28 cellular contexts compared by ENCODE assay signal in the genomic region with DNA sequence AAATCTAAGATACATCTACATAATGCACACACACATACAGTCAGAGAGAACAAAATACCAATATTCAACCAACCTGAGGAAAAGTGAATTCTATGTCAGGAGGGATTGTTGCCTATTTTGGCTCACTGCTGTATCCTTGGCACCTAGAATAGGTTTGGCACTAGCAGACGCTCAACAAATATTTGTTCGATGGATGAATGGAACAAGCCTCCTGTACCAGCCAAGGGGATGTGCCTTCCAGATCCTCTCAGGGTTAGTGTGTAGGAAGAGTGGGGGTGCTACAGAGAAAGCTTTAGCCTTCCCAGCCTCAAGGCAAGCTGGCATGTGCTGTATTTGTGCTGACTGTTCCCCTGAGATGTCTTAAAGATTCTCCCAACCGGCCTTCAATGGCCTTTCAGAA. TPM values are rescaled to one million over a fixed set of nuclear protein-coding genes. Genes with fewer than 3 reads are reported as not detected.
DNase-seq lines count a peak whose midpoint lies in the region; ATAC-seq, FAIRE-seq and TF ChIP-seq lines count a peak whose summit lies in the region.
"Had no signal": no experiment of that assay in that cellular context is flagged by ENCODE, and none has a peak within 500 bp of the region (broad histone marks: within the 10 kb centered on the region; RNA-seq: fewer than 3 reads in every experiment).

No MANE protein-coding gene starts in this region.

- intact Hi-C loops in body of pancreas (cut with DNase I) = no loop called here

- no peaks in the 10 kb centered on the region for H3K9me3 ChIP-seq in body of pancreas
- H3K9me3 ChIP-seq: HAP-1, right atrium auricular region, transverse colon had no signal

- H3K27ac ChIP-seq in 22Rv1 (0 out of 2 replicates have a peak overlapping the region, but pooled peaks have one; percentile 1), body of pancreas (peak overlapping the region in 1 of 4 donors; percentile 13)
- H3K27ac ChIP-seq: cardiac muscle cell, right atrium auricular region, transverse colon had no signal

- TF ChIP-seq POLR2A in body of pancreas (IDR thresholded peaks at IDR 0.05) = no peak
- TF ChIP-seq POLR2A in H54 (IDR thresholded peaks at IDR 0.05; ENCODE audit: low read depth, low read length) = no peak

- no peaks in the 10 kb centered on the region for H3K36me3 ChIP-seq in body of pancreas (replicated peaks in 1 of 2; ENCODE audit: insufficient read depth in 1 of 2, low read depth in 2 of 2)
- H3K36me3 ChIP-seq: cardiac muscle cell, HAP-1, right atrium auricular region, transverse colon had no signal

- ATAC-seq in body of pancreas (peak; percentile 90), HG02973 (IDR thresholded peaks at IDR 0.05; ENCODE audit: unreplicated experiment) (no peak)
- ATAC-seq: activated CD4-positive, alpha-beta T cell treated with anti-CD3 and anti-CD28 coated beads for 36 hours; Right ventricle myocardium inferior had no signal

- TF ChIP-seq CTCF in 22Rv1 (IDR thresholded peaks at IDR 0.05) (no peak), body of pancreas (IDR thresholded peaks at IDR 0.05) (no peak)

- 18 to 25% methylated on average over 3 of the region's 3 CpGs for WGBS in body of pancreas, 2 donors

- peaks cover 8% of the 10 kb centered on the region for H3K4me1 ChIP-seq in body of pancreas
- H3K4me1 ChIP-seq: HAP-1, right atrium auricular region, transverse colon had no signal

- no peak overlapping the region for H3K4me3 ChIP-seq in body of pancreas
- H3K4me3 ChIP-seq: cardiac muscle cell, HAP-1, right atrium auricular region, transverse colon had no signal

- no peak for FAIRE-seq in H54 (lab: Jason Lieb, UNC)
- FAIRE-seq: endothelial cell of umbilical vein had no signal

- no peaks in the 10 kb centered on the region for H3K27me3 ChIP-seq in body of pancreas
- H3K27me3 ChIP-seq: cardiac muscle cell, right atrium auricular region, transverse colon had no signal

- DNase-seq in DMS79 treated with DMSO at 0.1 percent for 48 hours (lab: John Stamatoyannopoulos, UW) (peak; percentile 89), NCI-H2196 (lab: John Stamatoyannopoulos, UW; ENCODE audit: unreplicated experiment) (peak; percentile 76), body of pancreas (peak; percentile 45 to 73 (median 62)), H54 (ENCODE audit: insufficient read length, low spot score) (no peak)
- DNase-seq in effector CD4-positive, alpha-beta T cell = no peak
- DNase-seq in stimulated activated CD4-positive, alpha-beta T cell treated with anti-CD3 and anti-CD28 coated beads, Interleukin-2, amount 100 ng/mL, for 24 hours = no peak
- DNase-seq: ACHN; activated CD4-positive, alpha-beta T cell treated with anti-CD3 and anti-CD28 coated beads for 36 hours; activated naive CD4-positive, alpha-beta T cell treated with anti-CD3 and anti-CD28 coated beads for 36 hours; activated T-cell treated with anti-CD3 and anti-CD28 coated beads, Interleukin-2, amount 50 U/mL, for 48 hours; amygdala; dermis blood vessel endothelial cell; GF-D8; glutamatergic neuron; mesendoderm; MM.1S; naive B cell; NCI-H1694; NCI-H524; stimulated activated CD4-positive, alpha-beta T cell treated with anti-CD3 and anti-CD28 coated beads, Interleukin-12 subunit alpha, Interleukin-12 subunit beta, amount 100 ng/mL, for 4 hours; transverse colon had no signal

RNA-seq across cellular contexts. Expression of gene POU2AF1, which starts 23.3 kb away (rescaled TPM):
- total RNA-seq in body of pancreas = 1 to 10 TPM in 1 of 2 donors, not detected in 1; 8.9 TPM
- total RNA-seq: cardiac muscle cell, dermis blood vessel endothelial cell, endothelial cell of umbilical vein had no signal

Comparison
In these comparisons a context has a peak if more than half of its experiments do, and no peak if none do; other contexts are left out.
1. DNase-seq: peak in DMS79 treated with DMSO at 0.1 percent for 48 hours (single experiment), NCI-H2196 (single experiment) and body of pancreas (4 of 4); none in effector CD4-positive, alpha-beta T cell (single experiment), H54 (single experiment) and stimulated activated CD4-positive, alpha-beta T cell treated with anti-CD3 and anti-CD28 coated beads, Interleukin-2, amount 100 ng/mL, for 24 hours (0 of 2).